22 cellular contexts compared by ENCODE assay signal in genomic region chr17:40529991-40530390, GRCh38. TPM values are rescaled to one million over a fixed set of nuclear protein-coding genes. Genes with fewer than 3 reads are reported as not detected.
A peak's percentile ranks its signal among the peaks of the same experiment; 100 is the strongest.
DNase-seq lines count a peak whose midpoint lies in the region; ATAC-seq, FAIRE-seq and TF ChIP-seq lines count a peak whose summit lies in the region.
"Had no signal": no experiment of that assay in that cellular context is flagged by ENCODE, and none has a peak within 500 bp of the region (broad histone marks: within the 10 kb centered on the region; RNA-seq: fewer than 3 reads in every experiment).

No MANE protein-coding gene starts in this region.

- peaks cover 3% of the 10 kb centered on the region; the same call in 1 of the 2 replicates for H3K23me2 ChIP-seq in H1 (ENCODE audit: low read depth, low read length)

- H2BK5ac ChIP-seq in H1 (ENCODE audit: low read depth, low read length): no peak overlapping the region

- peaks cover 42% of the 10 kb centered on the region for H3K36me3 Mint-ChIP-seq in activated naive CD4-positive, alpha-beta T cell treated with anti-CD3 and anti-CD28 coated beads, Interleukin-2, amount 10 ng/mL, durations not matched to agents 7 days and 5 days
- H3K36me3 Mint-ChIP-seq in activated CD4-positive, alpha-beta memory T cell treated with anti-CD3 and anti-CD28 coated beads for 36 hours: peaks cover 15% of the 10 kb centered on the region
- peaks cover 5% of the 10 kb centered on the region for H3K36me3 Mint-ChIP-seq in stimulated activated memory B cell treated with anti-CD40 and anti-IgM and Interleukin-4, amounts not matched to agents 10 μg/mL and 1 μg/mL and 100 μg/mL, for 72 hours

- H2BK12ac ChIP-seq in H1 (ENCODE audit: low read depth, low read length): no peak overlapping the region

- H3K18ac ChIP-seq in H1 (ENCODE audit: extremely low read depth, low read length): no peak overlapping the region

- no peak for ATAC-seq in stimulated activated memory B cell treated with anti-CD40 and anti-IgM and Interleukin-4, amounts not matched to agents 10 μg/mL and 1 μg/mL and 100 μg/mL, for 72 hours
- ATAC-seq in body of pancreas: no peak
- ATAC-seq in GM18517 (IDR thresholded peaks at IDR 0.05; ENCODE audit: unreplicated experiment): no peak
- ATAC-seq: activated CD4-positive, CD25-positive, alpha-beta regulatory T cell treated with anti-CD3 and anti-CD28 coated beads, Interleukin-2, amount 50 U/mL, for 24 hours; gastrocnemius medialis; left colon had no signal

- H3K27me3 Mint-ChIP-seq in activated naive CD4-positive, alpha-beta T cell treated with anti-CD3 and anti-CD28 coated beads, Interleukin-2, amount 10 ng/mL, durations not matched to agents 7 days and 5 days: no peaks in the 10 kb centered on the region
- H3K27me3 Mint-ChIP-seq in activated CD4-positive, alpha-beta memory T cell treated with anti-CD3 and anti-CD28 coated beads for 36 hours: no peaks in the 10 kb centered on the region
- H3K27me3 Mint-ChIP-seq in stimulated activated memory B cell treated with anti-CD40 and anti-IgM and Interleukin-4, amounts not matched to agents 10 μg/mL and 1 μg/mL and 100 μg/mL, for 72 hours: no peaks in the 10 kb centered on the region

- no peaks in the 10 kb centered on the region for H4K20me1 ChIP-seq in H1 (replicated peaks in 1 of 2; ENCODE audit: control insufficient read depth in 1 of 2, insufficient read depth in 2 of 2, low read length in 2 of 2)

- H3K4ac ChIP-seq in H1 (replicated peaks; ENCODE audit: insufficient read length, low read depth, low read length): no peak overlapping the region

- H2BK20ac ChIP-seq in H1 (ENCODE audit: low read length): no peak overlapping the region

- CTCF ChIA-PET in activated naive CD4-positive, alpha-beta T cell treated with anti-CD3 and anti-CD28 coated beads, Interleukin-2, amount 10 ng/mL, durations not matched to agents 7 days and 5 days (lab: Charles Lee): interaction anchor here (0.8 to 9.4 kb wide), 7 partner anchors 11 to 170 kb away, joined by 3 to 123 read pairs (median 10); partner anchors contain the start of genes GJD3 and IGFBP4
- CTCF ChIA-PET in activated CD4-positive, alpha-beta memory T cell treated with anti-CD3 and anti-CD28 coated beads for 36 hours (lab: Charles Lee): interaction anchor here (1.3 to 16.3 kb wide), 4 partner anchors 26 to 168 kb away, joined by 3 to 392 read pairs (median 124); partner anchors contain the start of genes CCR7 and IGFBP4
- CTCF ChIA-PET in H1 (lab: Charles Lee; ENCODE audit: partially characterized antibody): interaction anchor here (0.9 to 19.4 kb wide), 8 partner anchors 21 to 123 kb away, joined by 3 to 435 read pairs (median 42); partner anchors contain the start of genes IGFBP4 and TOP2A

- peaks cover 14% of the 10 kb centered on the region for H3K9me3 Mint-ChIP-seq in activated naive CD4-positive, alpha-beta T cell treated with anti-CD3 and anti-CD28 coated beads, Interleukin-2, amount 10 ng/mL, durations not matched to agents 7 days and 5 days
- peaks cover 13% of the 10 kb centered on the region for H3K9me3 Mint-ChIP-seq in activated CD4-positive, alpha-beta memory T cell treated with anti-CD3 and anti-CD28 coated beads for 36 hours
- H3K9me3 Mint-ChIP-seq in stimulated activated memory B cell treated with anti-CD40 and anti-IgM and Interleukin-4, amounts not matched to agents 10 μg/mL and 1 μg/mL and 100 μg/mL, for 72 hours: no peaks in the 10 kb centered on the region

- no peak for FAIRE-seq in H1 (lab: Jason Lieb, UNC)
- FAIRE-seq: colon, GM18507 had no signal

- H3K27me3 ChIP-seq in H1 (replicated peaks in 1 of 4; ENCODE audit: control insufficient read depth in 3 of 4, extremely low read depth in 1 of 4, insufficient read depth in 3 of 4, low read length in 3 of 4): no peaks in the 10 kb centered on the region
- no peaks in the 10 kb centered on the region for H3K27me3 ChIP-seq in body of pancreas
- H3K27me3 ChIP-seq: gastrocnemius medialis, SJSA1, uterus had no signal

- intact Hi-C loops in activated CD4-positive, alpha-beta memory T cell treated with anti-CD3 and anti-CD28 coated beads for 36 hours (cut with micrococcal nuclease): no loop called here
- intact Hi-C loops in body of pancreas (cut with DNase I): loop anchor here (5.0 to 10.0 kb wide), 2 partner anchors 85 to 168 kb away; partner anchors contain the start of genes GJD3 and IGFBP4

- no peak overlapping the region for H3K27ac ChIP-seq in H1 (ENCODE audit: low read depth, low read length)
- H3K27ac ChIP-seq in body of pancreas: no peak overlapping the region
- H3K27ac ChIP-seq: gastrocnemius medialis, neutrophil, SJSA1, uterus had no signal

- no peak for DNase-seq in activated naive CD4-positive, alpha-beta T cell treated with anti-CD3 and anti-CD28 coated beads, Interleukin-2, amount 10 ng/mL, durations not matched to agents 7 days and 5 days
- no peak for DNase-seq in activated naive CD4-positive, alpha-beta T cell treated with anti-CD3 and anti-CD28 coated beads, Interleukin-2, amount 50 U/mL, for 16 hours
- DNase-seq in activated CD4-positive, alpha-beta memory T cell treated with anti-CD3 and anti-CD28 coated beads for 36 hours: no peak
- no peak for DNase-seq in H1 (ENCODE audit: low read depth in 1 of 2, low spot score in 2 of 2)
- no peak for DNase-seq in NCI-H2081 treated with DMSO at 0.1 percent for 48 hours (lab: John Stamatoyannopoulos, UW)
- no peak for DNase-seq in body of pancreas
- DNase-seq: amygdala, left colon, NCI-H1694 treated with DMSO at 0.1 percent for 48 hours, NCI-H446, T-helper 9 cell had no signal

- no peak overlapping the region for H3K4me3 ChIP-seq in H1 (ENCODE audit: extremely low read depth in 1 of 4, insufficient read depth in 2 of 4, low read depth in 3 of 4, low read length in 4 of 4)
- no peak overlapping the region for H3K4me3 ChIP-seq in body of pancreas
- H3K4me3 ChIP-seq: gastrocnemius medialis, SJSA1, uterus had no signal

- peaks cover 90% of the 10 kb centered on the region for H3K4me1 Mint-ChIP-seq in activated naive CD4-positive, alpha-beta T cell treated with anti-CD3 and anti-CD28 coated beads, Interleukin-2, amount 10 ng/mL, durations not matched to agents 7 days and 5 days
- peaks cover 62% of the 10 kb centered on the region for H3K4me1 Mint-ChIP-seq in activated CD4-positive, alpha-beta memory T cell treated with anti-CD3 and anti-CD28 coated beads for 36 hours (ENCODE audit: low read depth)
- H3K4me1 Mint-ChIP-seq in stimulated activated memory B cell treated with anti-CD40 and anti-IgM and Interleukin-4, amounts not matched to agents 10 μg/mL and 1 μg/mL and 100 μg/mL, for 72 hours: peaks cover 47% of the 10 kb centered on the region

- no peak overlapping the region for H3K9ac ChIP-seq in H1 (replicated peaks in 1 of 4; ENCODE audit: extremely low read depth in 1 of 4, low read depth in 3 of 4, low read length in 3 of 4)

- no peak overlapping the region for H3K56ac ChIP-seq in H1 (replicated peaks; ENCODE audit: insufficient read length, low read depth, low read length)

- no peak overlapping the region for H3K4me3 Mint-ChIP-seq in activated naive CD4-positive, alpha-beta T cell treated with anti-CD3 and anti-CD28 coated beads, Interleukin-2, amount 10 ng/mL, durations not matched to agents 7 days and 5 days
- H3K4me3 Mint-ChIP-seq in activated CD4-positive, alpha-beta memory T cell treated with anti-CD3 and anti-CD28 coated beads for 36 hours: no peak overlapping the region
- no peak overlapping the region for H3K4me3 Mint-ChIP-seq in stimulated activated memory B cell treated with anti-CD40 and anti-IgM and Interleukin-4, amounts not matched to agents 10 μg/mL and 1 μg/mL and 100 μg/mL, for 72 hours

- peaks cover 0 to 8% (median 3%) of the 10 kb centered on the region in 4 experiments; a peak in 1 of 7 replicates for H3K4me1 ChIP-seq in H1 (replicated peaks in 1 of 4; ENCODE audit: control insufficient read depth in 3 of 4, insufficient read depth in 4 of 4, low read length in 3 of 4)
- H3K4me1 ChIP-seq in body of pancreas: no peaks in the 10 kb centered on the region

- no peaks in the 10 kb centered on the region for H3K79me1 ChIP-seq in H1 (ENCODE audit: low read depth, low read length)

- H3K23ac ChIP-seq in H1 (ENCODE audit: insufficient read length): no peak overlapping the region

- POLR2A ChIA-PET in activated CD4-positive, alpha-beta memory T cell treated with anti-CD3 and anti-CD28 coated beads for 36 hours (lab: Charles Lee): interaction anchor here (0.7 to 4.1 kb wide), 4 partner anchors 13 to 167 kb away, joined by 3 to 36 read pairs (median 14); no protein-coding TSS in a partner anchor
- POLR2A ChIA-PET in H1 (lab: Charles Lee; ENCODE audit: partially characterized antibody): no interaction called here

- H3K9me3 ChIP-seq in H1 (ENCODE audit: insufficient read depth in 2 of 2, low read depth in 1 of 2, low read length in 1 of 2) (peaks cover 0 to 5% of the 10 kb centered on the region in 2 experiments; a peak in 1 of 4 replicates), body of pancreas (no peaks in the 10 kb centered on the region)
- H3K9me3 ChIP-seq: gastrocnemius medialis, neutrophil, SJSA1, uterus had no signal

- peak overlapping the region; percentile 34 for H3K27ac Mint-ChIP-seq in activated naive CD4-positive, alpha-beta T cell treated with anti-CD3 and anti-CD28 coated beads, Interleukin-2, amount 10 ng/mL, durations not matched to agents 7 days and 5 days
- peak overlapping the region; percentile 94 for H3K27ac Mint-ChIP-seq in activated CD4-positive, alpha-beta memory T cell treated with anti-CD3 and anti-CD28 coated beads for 36 hours
- peak overlapping the region; percentile 76 for H3K27ac Mint-ChIP-seq in stimulated activated memory B cell treated with anti-CD40 and anti-IgM and Interleukin-4, amounts not matched to agents 10 μg/mL and 1 μg/mL and 100 μg/mL, for 72 hours

- H2AK5ac ChIP-seq in H1 (ENCODE audit: low read depth, low read length): no peak overlapping the region

- H4K8ac ChIP-seq in H1 (ENCODE audit: extremely low read depth, insufficient read depth, low read length): no peak overlapping the region

- TF ChIP-seq EP300 in H1 (IDR thresholded peaks at IDR 0.05; ENCODE audit: borderline replicate concordance in 1 of 2, low read depth in 2 of 2, low read length in 2 of 2): no peak

- WGBS in H1 (ENCODE audit: extremely low coverage in 1 of 2, insufficient coverage in 1 of 2, insufficient read length in 1 of 2, insufficient replicate concordance in 2 of 2, low coverage in 1 of 2, low lambda C conversion rate in 2 of 2, missing lambda C conversion rate in 1 of 2), 2 experiments: 87% methylated on average over 2 of the region's 2 CpGs; no CpG with 5 or more reads in 1 of the 2 experiments
- 89 to 96% methylated on average over 2 of the region's 2 CpGs for WGBS in body of pancreas, 2 donors

- H3K36me3 ChIP-seq in H1 (ENCODE audit: control insufficient read depth in 2 of 4, insufficient read depth in 4 of 4, low read length in 3 of 4) (no peaks in the 10 kb centered on the region), body of pancreas (replicated peaks in 1 of 2; ENCODE audit: insufficient read depth in 1 of 2, low read depth in 2 of 2) (no peaks in the 10 kb centered on the region)
- H3K36me3 ChIP-seq: gastrocnemius medialis, neutrophil, SJSA1, uterus had no signal

- TF ChIP-seq CTCF in H1 (IDR thresholded peaks at IDR 0.05; ENCODE audit: control extremely low read depth in 1 of 3, insufficient read depth in 1 of 3, low read depth in 1 of 3, low read length in 3 of 3) (no peak), body of pancreas (IDR thresholded peaks at IDR 0.05) (no peak)

- no peaks in the 10 kb centered on the region for H3K79me2 ChIP-seq in H1 (ENCODE audit: control insufficient read depth in 1 of 2, insufficient read depth in 2 of 2, low read length in 2 of 2)

- no peak for TF ChIP-seq RAD21 in H1 (IDR thresholded peaks at IDR 0.05 in 1 of 2, conservative IDR thresholded peaks at IDR 0.05 in 1 of 2; ENCODE audit: low read depth in 2 of 2, low read length in 2 of 2)

- H3K14ac ChIP-seq in H1 (ENCODE audit: insufficient read length): no peak overlapping the region

- no peak overlapping the region for H3K4me2 ChIP-seq in H1 (ENCODE audit: insufficient read depth in 1 of 2, low read depth in 2 of 2, low read length in 2 of 2)

- no peak overlapping the region for H4K5ac ChIP-seq in H1 (ENCODE audit: insufficient read length, low read depth, low read length)

- no peak overlapping the region for H2BK120ac ChIP-seq in H1 (replicated peaks; ENCODE audit: low read depth, low read length)

- no peak overlapping the region for H4K91ac ChIP-seq in H1 (replicated peaks; ENCODE audit: insufficient read length, low read length)

- TF ChIP-seq POLR2A in H1 (IDR thresholded peaks at IDR 0.05; ENCODE audit: control extremely low read depth in 1 of 2, low read depth in 2 of 2, low read length in 2 of 2) (no peak), body of pancreas (IDR thresholded peaks at IDR 0.05) (no peak)

- no peak overlapping the region for H2BK15ac ChIP-seq in H1 (ENCODE audit: low read length)

- H2AFZ ChIP-seq in H1 (ENCODE audit: low read length): 0 out of 2 replicates have a peak overlapping the region, but pooled peaks have one; percentile 27

RNA-seq across cellular contexts. Expression of gene TNS4, which starts 28.6 kb away (rescaled TPM):
- total RNA-seq in activated CD4-positive, alpha-beta memory T cell treated with anti-CD3 and anti-CD28 coated beads for 36 hours: 10 to 100 TPM; 14.5 to 15.2 TPM
- 0.20 and 0.80 TPM in 2 replicates for total RNA-seq in H1 (2021; fragmentation: NEBNext Ultra II Directional; extraction: Animal tissue kit (Norgen Biotek cat#: 25700))
- 0.21 and 0.39 TPM in 2 replicates for polyA plus RNA-seq in H1 (2011; rRNA removed)
- 0.49 TPM for polyA plus RNA-seq in H1 (2011; cell fraction: cytosol; rRNA removed)
- polyA plus RNA-seq in H1 (2011; cell fraction: nucleus; rRNA removed): 0.54 TPM
- 0.21 to 0.76 TPM (median 0.30 TPM) in 4 replicates for polyA plus RNA-seq in H1 (2012, experiment 1 of 2)
- 0.10 TPM for polyA plus RNA-seq in H1 (2012, experiment 2 of 2)
- polyA plus RNA-seq in H1 (2013, experiment 1 of 2): 0.39 TPM
- 0.63 TPM for polyA plus RNA-seq in H1 (2013, experiment 2 of 2)
- polyA minus RNA-seq in H1 (2011; rRNA and poly(A)+ RNA removed): 0.60 and 0.66 TPM in 2 replicates
- polyA minus RNA-seq in H1 (2011; cell fraction: cytosol; rRNA and poly(A)+ RNA removed): not detected
- 0.90 TPM for polyA minus RNA-seq in H1 (2011; cell fraction: nucleus; rRNA and poly(A)+ RNA removed)
- not detected for total RNA-seq in body of pancreas
- total RNA-seq: SJSA1 had no signal

RNA-seq across cellular contexts. Expression of gene CCR7, which starts 35.3 kb away (rescaled TPM):
- 100 to 1,000 TPM; 137 to 145 TPM for total RNA-seq in activated CD4-positive, alpha-beta memory T cell treated with anti-CD3 and anti-CD28 coated beads for 36 hours
- total RNA-seq in H1 (2021; fragmentation: NEBNext Ultra II Directional; extraction: Animal tissue kit (Norgen Biotek cat#: 25700)): 0.17 TPM in 1 of 2 replicates, not detected in the other
- 0.12 and 0.28 TPM in 2 replicates for polyA plus RNA-seq in H1 (2011; rRNA removed)
- polyA plus RNA-seq in H1 (2011; cell fraction: cytosol; rRNA removed): 0.16 TPM
- 0.27 TPM for polyA plus RNA-seq in H1 (2011; cell fraction: nucleus; rRNA removed)
- 0.11 to 0.33 TPM in 2 of 4 replicates, not detected in the others for polyA plus RNA-seq in H1 (2012, experiment 1 of 2)
- polyA plus RNA-seq in H1 (2012, experiment 2 of 2): 0.14 TPM
- polyA plus RNA-seq in H1 (2013, experiment 1 of 2): 0.30 TPM
- polyA plus RNA-seq in H1 (2013, experiment 2 of 2): 0.24 TPM
- polyA minus RNA-seq in H1 (2011; rRNA and poly(A)+ RNA removed): not detected in 2 replicates
- polyA minus RNA-seq in H1 (2011; cell fraction: cytosol; rRNA and poly(A)+ RNA removed): not detected
- polyA minus RNA-seq in H1 (2011; cell fraction: nucleus; rRNA and poly(A)+ RNA removed): not detected
- under 1 TPM in 1 of 2 donors, not detected in 1; 0.26 TPM for total RNA-seq in body of pancreas
- total RNA-seq: Daoy, HT-29, SJSA1 had no signal

Comparison
In these comparisons a context has a peak if more than half of its experiments do, and no peak if none do; other contexts are left out.
1. H3K27ac Mint-ChIP-seq: peak in every context shown above with its lines; median percentile 94 in activated CD4-positive, alpha-beta memory T cell treated with anti-CD3 and anti-CD28 coated beads for 36 hours; 76 in stimulated activated memory B cell treated with anti-CD40 and anti-IgM and Interleukin-4, amounts not matched to agents 10 μg/mL and 1 μg/mL and 100 μg/mL, for 72 hours; 34 in activated naive CD4-positive, alpha-beta T cell treated with anti-CD3 and anti-CD28 coated beads, Interleukin-2, amount 10 ng/mL, durations not matched to agents 7 days and 5 days.
2. RNA of gene CCR7, which starts 35.3 kb away (total RNA-seq): 137 to 145 TPM in activated CD4-positive, alpha-beta memory T cell treated with anti-CD3 and anti-CD28 coated beads for 36 hours; 0.26 TPM in body of pancreas and 0.17 TPM in H1; every median in the first group is over 100 times any median in the second.